Comparison of ENCODE assay signal across 1 cellular context in the genomic region with DNA sequence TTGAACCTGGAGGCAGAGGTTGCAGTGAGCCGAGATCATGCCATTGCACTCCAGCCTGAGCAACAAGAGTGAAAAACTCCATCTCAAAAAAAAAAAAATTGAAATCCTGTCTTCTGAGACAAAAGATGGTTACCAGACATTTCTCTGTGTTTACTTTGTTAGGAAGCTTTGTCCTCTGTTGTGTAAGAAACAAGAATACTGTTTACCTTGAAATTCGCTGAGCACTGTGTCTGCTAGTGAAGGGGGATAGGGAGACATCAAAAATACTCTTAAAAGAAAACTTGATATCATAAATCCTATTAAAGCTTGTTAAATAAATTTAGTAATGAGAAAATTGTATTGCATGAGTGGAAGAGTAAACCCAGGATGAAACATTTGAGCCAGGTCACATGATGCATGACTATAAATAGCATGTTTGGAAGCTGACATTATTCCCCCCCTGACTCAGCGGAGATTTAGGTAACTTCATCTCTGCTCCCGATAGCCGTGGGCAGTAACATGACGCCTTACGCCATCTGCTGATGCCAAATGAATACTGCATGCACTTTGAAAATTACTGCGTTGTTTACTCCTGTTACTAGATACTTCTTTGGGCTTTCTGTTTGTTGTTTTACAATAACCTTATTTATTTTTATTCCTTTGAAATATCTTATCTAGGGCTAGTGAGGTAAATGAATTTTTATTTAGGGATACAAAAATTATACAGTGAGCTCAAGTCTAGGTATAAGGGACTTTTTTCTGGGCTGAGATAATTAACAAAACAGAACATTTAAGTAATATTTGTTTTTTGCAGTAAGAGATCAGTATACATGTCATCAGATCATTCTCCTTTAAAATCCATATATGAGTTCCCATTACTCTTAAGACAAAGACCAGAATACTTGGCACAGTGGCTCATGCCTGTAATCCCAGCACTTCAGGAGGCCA.
TF ChIP-seq lines count a peak whose summit lies in the region.

No MANE protein-coding gene starts in this region.

TF ChIP-seq in K562, 482 proteins besides CTCF, POLR2A, EP300 and RAD21 (continued from another document and continues in another):
- TF ChIP-seq, protein P1, sequence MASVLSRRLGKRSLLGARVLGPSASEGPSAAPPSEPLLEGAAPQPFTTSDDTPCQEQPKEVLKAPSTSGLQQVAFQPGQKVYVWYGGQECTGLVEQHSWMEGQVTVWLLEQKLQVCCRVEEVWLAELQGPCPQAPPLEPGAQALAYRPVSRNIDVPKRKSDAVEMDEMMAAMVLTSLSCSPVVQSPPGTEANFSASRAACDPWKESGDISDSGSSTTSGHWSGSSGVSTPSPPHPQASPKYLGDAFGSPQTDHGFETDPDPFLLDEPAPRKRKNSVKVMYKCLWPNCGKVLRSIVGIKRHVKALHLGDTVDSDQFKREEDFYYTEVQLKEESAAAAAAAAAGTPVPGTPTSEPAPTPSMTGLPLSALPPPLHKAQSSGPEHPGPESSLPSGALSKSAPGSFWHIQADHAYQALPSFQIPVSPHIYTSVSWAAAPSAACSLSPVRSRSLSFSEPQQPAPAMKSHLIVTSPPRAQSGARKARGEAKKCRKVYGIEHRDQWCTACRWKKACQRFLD (CRISPR knock-in tag; IDR thresholded peaks at IDR 0.05) = no peak
- TF ChIP-seq, protein P2, sequence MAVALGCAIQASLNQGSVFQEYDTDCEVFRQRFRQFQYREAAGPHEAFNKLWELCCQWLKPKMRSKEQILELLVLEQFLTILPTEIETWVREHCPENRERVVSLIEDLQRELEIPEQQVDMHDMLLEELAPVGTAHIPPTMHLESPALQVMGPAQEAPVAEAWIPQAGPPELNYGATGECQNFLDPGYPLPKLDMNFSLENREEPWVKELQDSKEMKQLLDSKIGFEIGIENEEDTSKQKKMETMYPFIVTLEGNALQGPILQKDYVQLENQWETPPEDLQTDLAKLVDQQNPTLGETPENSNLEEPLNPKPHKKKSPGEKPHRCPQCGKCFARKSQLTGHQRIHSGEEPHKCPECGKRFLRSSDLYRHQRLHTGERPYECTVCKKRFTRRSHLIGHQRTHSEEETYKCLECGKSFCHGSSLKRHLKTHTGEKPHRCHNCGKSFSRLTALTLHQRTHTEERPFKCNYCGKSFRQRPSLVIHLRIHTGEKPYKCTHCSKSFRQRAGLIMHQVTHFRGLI (CRISPR knock-in tag; IDR thresholded peaks at IDR 0.05) = no peak
- TF ChIP-seq, protein P3, sequence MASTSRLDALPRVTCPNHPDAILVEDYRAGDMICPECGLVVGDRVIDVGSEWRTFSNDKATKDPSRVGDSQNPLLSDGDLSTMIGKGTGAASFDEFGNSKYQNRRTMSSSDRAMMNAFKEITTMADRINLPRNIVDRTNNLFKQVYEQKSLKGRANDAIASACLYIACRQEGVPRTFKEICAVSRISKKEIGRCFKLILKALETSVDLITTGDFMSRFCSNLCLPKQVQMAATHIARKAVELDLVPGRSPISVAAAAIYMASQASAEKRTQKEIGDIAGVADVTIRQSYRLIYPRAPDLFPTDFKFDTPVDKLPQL (IDR thresholded peaks at IDR 0.05; ENCODE audit: extremely low read depth, insufficient read length) = no peak
- TF ChIP-seq ZNF586 (CRISPR knock-in tag; conservative IDR thresholded peaks at IDR 0.05) (no peak), SMAD3 (CRISPR knock-in tag; conservative IDR thresholded peaks at IDR 0.05) (no peak), YBX1 (IDR thresholded peaks at IDR 0.05) (no peak), GABPA (tag; conservative IDR thresholded peaks at IDR 0.05; ENCODE audit: low read depth) (no peak), HCFC1 (IDR thresholded peaks at IDR 0.05; ENCODE audit: low read depth, low read length) (no peak), CBFA2T3 (IDR thresholded peaks at IDR 0.05) (no peak; the same call in 1 of the 2 replicates), ZEB2 (IDR thresholded peaks at IDR 0.05) (0 out of 2 replicates have a peak, but pooled peaks have one; percentile 24), PML (IDR thresholded peaks at IDR 0.05; ENCODE audit: low read length) (no peak), GATA2 (CRISPR knock-in tag; IDR thresholded peaks at IDR 0.05) (no peak), PTRF (tag; IDR thresholded peaks at IDR 0.05) (no peak), MECOM (CRISPR knock-in tag; IDR thresholded peaks at IDR 0.05) (no peak), ZNF184 (CRISPR knock-in tag; IDR thresholded peaks at IDR 0.05) (no peak), KAT8 (IDR thresholded peaks at IDR 0.05; ENCODE audit: low read depth) (no peak), NONO (IDR thresholded peaks at IDR 0.05; ENCODE audit: low read depth in 2 of 2, low read length in 1 of 2) (no peak), CREM (IDR thresholded peaks at IDR 0.05; ENCODE audit: low read depth) (peak; percentile 62), GABPB1 (CRISPR knock-in tag; IDR thresholded peaks at IDR 0.05) (peak; percentile 27; the same call in 1 of the 2 replicates), CSDE1 (IDR thresholded peaks at IDR 0.05) (no peak), SPI1 (IDR thresholded peaks at IDR 0.05; ENCODE audit: borderline replicate concordance, low read depth, low read length) (no peak), MYNN (IDR thresholded peaks at IDR 0.05) (no peak), MYNN (CRISPR knock-in tag; IDR thresholded peaks at IDR 0.05) (no peak), SIN3A (IDR thresholded peaks at IDR 0.05; ENCODE audit: borderline replicate concordance in 2 of 2, control insufficient read depth in 1 of 2, low read depth in 2 of 2, low read length in 2 of 2) (no peak), FOXA3 (CRISPR knock-in tag; conservative IDR thresholded peaks at IDR 0.05 in 1 of 2, IDR thresholded peaks at IDR 0.05 in 1 of 2) (no peak; a peak in 1 of 4 replicates), GATAD2A (IDR thresholded peaks at IDR 0.05) (no peak), LARP7 (IDR thresholded peaks at IDR 0.05) (no peak), PTBP1 (IDR thresholded peaks at IDR 0.05; ENCODE audit: low read depth, low read length) (no peak), NR3C1 (CRISPR knock-in tag; IDR thresholded peaks at IDR 0.05) (no peak), ELF2 (CRISPR knock-in tag; IDR thresholded peaks at IDR 0.05) (no peak), BRD9 (IDR thresholded peaks at IDR 0.05; ENCODE audit: low read depth, partially characterized antibody) (no peak), POU5F1 (IDR thresholded peaks at IDR 0.05; ENCODE audit: borderline replicate concordance, low read depth, low read length, partially characterized antibody) (no peak), PHB2 (IDR thresholded peaks at IDR 0.05; ENCODE audit: low read depth) (no peak), ZNF239 (CRISPR knock-in tag; IDR thresholded peaks at IDR 0.05) (no peak), HNRNPL (IDR thresholded peaks at IDR 0.05; ENCODE audit: low read depth, low read length) (no peak), CHD1 (IDR thresholded peaks at IDR 0.05; ENCODE audit: low read length) (no peak), ZNF23 (CRISPR knock-in tag; IDR thresholded peaks at IDR 0.05) (no peak; the same call in 1 of the 2 replicates), ZNF165 (CRISPR knock-in tag; IDR thresholded peaks at IDR 0.05; ENCODE audit: borderline replicate concordance) (no peak), NFE2 (IDR thresholded peaks at IDR 0.05; ENCODE audit: low read depth) (peak; percentile 85), KAT7 (CRISPR knock-in tag; IDR thresholded peaks at IDR 0.05; ENCODE audit: borderline replicate concordance) (no peak), DMBX1 (CRISPR knock-in tag; IDR thresholded peaks at IDR 0.05; ENCODE audit: borderline replicate concordance) (no peak)
- TF ChIP-seq, protein P4, sequence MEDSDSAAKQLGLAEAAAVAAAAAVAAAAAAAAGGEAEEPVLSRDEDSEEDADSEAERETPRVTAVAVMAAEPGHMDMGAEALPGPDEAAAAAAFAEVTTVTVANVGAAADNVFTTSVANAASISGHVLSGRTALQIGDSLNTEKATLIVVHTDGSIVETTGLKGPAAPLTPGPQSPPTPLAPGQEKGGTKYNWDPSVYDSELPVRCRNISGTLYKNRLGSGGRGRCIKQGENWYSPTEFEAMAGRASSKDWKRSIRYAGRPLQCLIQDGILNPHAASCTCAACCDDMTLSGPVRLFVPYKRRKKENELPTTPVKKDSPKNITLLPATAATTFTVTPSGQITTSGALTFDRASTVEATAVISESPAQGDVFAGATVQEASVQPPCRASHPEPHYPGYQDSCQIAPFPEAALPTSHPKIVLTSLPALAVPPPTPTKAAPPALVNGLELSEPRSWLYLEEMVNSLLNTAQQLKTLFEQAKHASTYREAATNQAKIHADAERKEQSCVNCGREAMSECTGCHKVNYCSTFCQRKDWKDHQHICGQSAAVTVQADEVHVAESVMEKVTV (CRISPR knock-in tag; IDR thresholded peaks at IDR 0.05) = peak; percentile 96
- TF ChIP-seq, protein P5, sequence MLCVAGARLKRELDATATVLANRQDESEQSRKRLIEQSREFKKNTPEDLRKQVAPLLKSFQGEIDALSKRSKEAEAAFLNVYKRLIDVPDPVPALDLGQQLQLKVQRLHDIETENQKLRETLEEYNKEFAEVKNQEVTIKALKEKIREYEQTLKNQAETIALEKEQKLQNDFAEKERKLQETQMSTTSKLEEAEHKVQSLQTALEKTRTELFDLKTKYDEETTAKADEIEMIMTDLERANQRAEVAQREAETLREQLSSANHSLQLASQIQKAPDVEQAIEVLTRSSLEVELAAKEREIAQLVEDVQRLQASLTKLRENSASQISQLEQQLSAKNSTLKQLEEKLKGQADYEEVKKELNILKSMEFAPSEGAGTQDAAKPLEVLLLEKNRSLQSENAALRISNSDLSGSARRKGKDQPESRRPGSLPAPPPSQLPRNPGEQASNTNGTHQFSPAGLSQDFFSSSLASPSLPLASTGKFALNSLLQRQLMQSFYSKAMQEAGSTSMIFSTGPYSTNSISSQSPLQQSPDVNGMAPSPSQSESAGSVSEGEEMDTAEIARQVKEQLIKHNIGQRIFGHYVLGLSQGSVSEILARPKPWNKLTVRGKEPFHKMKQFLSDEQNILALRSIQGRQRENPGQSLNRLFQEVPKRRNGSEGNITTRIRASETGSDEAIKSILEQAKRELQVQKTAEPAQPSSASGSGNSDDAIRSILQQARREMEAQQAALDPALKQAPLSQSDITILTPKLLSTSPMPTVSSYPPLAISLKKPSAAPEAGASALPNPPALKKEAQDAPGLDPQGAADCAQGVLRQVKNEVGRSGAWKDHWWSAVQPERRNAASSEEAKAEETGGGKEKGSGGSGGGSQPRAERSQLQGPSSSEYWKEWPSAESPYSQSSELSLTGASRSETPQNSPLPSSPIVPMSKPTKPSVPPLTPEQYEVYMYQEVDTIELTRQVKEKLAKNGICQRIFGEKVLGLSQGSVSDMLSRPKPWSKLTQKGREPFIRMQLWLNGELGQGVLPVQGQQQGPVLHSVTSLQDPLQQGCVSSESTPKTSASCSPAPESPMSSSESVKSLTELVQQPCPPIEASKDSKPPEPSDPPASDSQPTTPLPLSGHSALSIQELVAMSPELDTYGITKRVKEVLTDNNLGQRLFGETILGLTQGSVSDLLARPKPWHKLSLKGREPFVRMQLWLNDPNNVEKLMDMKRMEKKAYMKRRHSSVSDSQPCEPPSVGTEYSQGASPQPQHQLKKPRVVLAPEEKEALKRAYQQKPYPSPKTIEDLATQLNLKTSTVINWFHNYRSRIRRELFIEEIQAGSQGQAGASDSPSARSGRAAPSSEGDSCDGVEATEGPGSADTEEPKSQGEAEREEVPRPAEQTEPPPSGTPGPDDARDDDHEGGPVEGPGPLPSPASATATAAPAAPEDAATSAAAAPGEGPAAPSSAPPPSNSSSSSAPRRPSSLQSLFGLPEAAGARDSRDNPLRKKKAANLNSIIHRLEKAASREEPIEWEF (CRISPR knock-in tag; IDR thresholded peaks at IDR 0.05) = no peak
- TF ChIP-seq, protein P6, sequence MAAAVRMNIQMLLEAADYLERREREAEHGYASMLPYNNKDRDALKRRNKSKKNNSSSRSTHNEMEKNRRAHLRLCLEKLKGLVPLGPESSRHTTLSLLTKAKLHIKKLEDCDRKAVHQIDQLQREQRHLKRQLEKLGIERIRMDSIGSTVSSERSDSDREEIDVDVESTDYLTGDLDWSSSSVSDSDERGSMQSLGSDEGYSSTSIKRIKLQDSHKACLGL (CRISPR knock-in tag; IDR thresholded peaks at IDR 0.05; ENCODE audit: borderline replicate concordance, poor library complexity, severe bottlenecking) = no peak
- TF ChIP-seq, protein P7, sequence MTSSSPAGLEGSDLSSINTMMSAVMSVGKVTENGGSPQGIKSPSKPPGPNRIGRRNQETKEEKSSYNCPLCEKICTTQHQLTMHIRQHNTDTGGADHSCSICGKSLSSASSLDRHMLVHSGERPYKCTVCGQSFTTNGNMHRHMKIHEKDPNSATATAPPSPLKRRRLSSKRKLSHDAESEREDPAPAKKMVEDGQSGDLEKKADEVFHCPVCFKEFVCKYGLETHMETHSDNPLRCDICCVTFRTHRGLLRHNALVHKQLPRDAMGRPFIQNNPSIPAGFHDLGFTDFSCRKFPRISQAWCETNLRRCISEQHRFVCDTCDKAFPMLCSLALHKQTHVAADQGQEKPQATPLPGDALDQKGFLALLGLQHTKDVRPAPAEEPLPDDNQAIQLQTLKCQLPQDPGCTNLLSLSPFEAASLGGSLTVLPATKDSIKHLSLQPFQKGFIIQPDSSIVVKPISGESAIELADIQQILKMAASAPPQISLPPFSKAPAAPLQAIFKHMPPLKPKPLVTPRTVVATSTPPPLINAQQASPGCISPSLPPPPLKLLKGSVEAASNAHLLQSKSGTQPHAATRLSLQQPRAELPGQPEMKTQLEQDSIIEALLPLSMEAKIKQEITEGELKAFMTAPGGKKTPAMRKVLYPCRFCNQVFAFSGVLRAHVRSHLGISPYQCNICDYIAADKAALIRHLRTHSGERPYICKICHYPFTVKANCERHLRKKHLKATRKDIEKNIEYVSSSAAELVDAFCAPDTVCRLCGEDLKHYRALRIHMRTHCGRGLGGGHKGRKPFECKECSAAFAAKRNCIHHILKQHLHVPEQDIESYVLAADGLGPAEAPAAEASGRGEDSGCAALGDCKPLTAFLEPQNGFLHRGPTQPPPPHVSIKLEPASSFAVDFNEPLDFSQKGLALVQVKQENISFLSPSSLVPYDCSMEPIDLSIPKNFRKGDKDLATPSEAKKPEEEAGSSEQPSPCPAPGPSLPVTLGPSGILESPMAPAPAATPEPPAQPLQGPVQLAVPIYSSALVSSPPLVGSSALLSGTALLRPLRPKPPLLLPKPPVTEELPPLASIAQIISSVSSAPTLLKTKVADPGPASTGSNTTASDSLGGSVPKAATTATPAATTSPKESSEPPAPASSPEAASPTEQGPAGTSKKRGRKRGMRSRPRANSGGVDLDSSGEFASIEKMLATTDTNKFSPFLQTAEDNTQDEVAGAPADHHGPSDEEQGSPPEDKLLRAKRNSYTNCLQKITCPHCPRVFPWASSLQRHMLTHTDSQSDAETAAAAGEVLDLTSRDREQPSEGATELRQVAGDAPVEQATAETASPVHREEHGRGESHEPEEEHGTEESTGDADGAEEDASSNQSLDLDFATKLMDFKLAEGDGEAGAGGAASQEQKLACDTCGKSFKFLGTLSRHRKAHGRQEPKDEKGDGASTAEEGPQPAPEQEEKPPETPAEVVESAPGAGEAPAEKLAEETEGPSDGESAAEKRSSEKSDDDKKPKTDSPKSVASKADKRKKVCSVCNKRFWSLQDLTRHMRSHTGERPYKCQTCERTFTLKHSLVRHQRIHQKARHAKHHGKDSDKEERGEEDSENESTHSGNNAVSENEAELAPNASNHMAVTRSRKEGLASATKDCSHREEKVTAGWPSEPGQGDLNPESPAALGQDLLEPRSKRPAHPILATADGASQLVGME (CRISPR knock-in tag; IDR thresholded peaks at IDR 0.05) = no peak
- TF ChIP-seq, protein P8, sequence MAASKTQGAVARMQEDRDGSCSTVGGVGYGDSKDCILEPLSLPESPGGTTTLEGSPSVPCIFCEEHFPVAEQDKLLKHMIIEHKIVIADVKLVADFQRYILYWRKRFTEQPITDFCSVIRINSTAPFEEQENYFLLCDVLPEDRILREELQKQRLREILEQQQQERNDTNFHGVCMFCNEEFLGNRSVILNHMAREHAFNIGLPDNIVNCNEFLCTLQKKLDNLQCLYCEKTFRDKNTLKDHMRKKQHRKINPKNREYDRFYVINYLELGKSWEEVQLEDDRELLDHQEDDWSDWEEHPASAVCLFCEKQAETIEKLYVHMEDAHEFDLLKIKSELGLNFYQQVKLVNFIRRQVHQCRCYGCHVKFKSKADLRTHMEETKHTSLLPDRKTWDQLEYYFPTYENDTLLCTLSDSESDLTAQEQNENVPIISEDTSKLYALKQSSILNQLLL (CRISPR knock-in tag; IDR thresholded peaks at IDR 0.05; ENCODE audit: borderline replicate concordance) = no peak
